ENCODE assay signal across 8 cellular contexts in genomic region chr3:184568591-184568917, GRCh38. TPM values are rescaled to one million over a fixed set of nuclear protein-coding genes. Genes with fewer than 3 reads are reported as not detected.
DNase-seq lines count a peak whose midpoint lies in the region; TF ChIP-seq lines count a peak whose summit lies in the region.

No MANE protein-coding gene starts in this region.

- H3K27me3 ChIP-seq in HUES64 (ENCODE audit: insufficient read depth, low read length) (peaks cover 95% of the 10 kb centered on the region), brain microvascular endothelial cell (replicated peaks) (peaks cover under 1% of the 10 kb centered on the region), kidney epithelial cell (ENCODE audit: control insufficient read depth, insufficient read depth, low read length) (peaks cover 32% of the 10 kb centered on the region), stomach (peaks cover 0 to 23% (median 6%) of the 10 kb centered on the region in 3 donors)

- in situ Hi-C loops in brain microvascular endothelial cell (cut with HindIII; ENCODE audit: low pct_ligation_motif_present, low sequenced_read_pairs), result no loop called here

- peak overlapping the region; percentile 58 for H3K4me3 ChIP-seq in HUES64 (ENCODE audit: low read length)
- H3K4me3 ChIP-seq in brain microvascular endothelial cell (ENCODE audit: low read depth, low read length), result peak overlapping the region; percentile 53
- peak overlapping the region; percentile 38 for H3K4me3 ChIP-seq in kidney epithelial cell (ENCODE audit: low read depth, low read length)
- H3K4me3 ChIP-seq in stomach, result peak overlapping the region; percentile 46 to 88 (median 53)

- DNase-seq in brain microvascular endothelial cell (no peak), kidney epithelial cell (ENCODE audit: low read depth) (no peak), stomach (no peak), NK-92 (lab: John Stamatoyannopoulos, UW; ENCODE audit: unreplicated experiment) (no peak), SHP77 (lab: John Stamatoyannopoulos, UW) (no peak), amniotic stem cell (lab: John Stamatoyannopoulos, UW) (no peak)
- no peak for DNase-seq in stimulated activated CD8-positive, alpha-beta memory T cell treated with anti-CD3 and anti-CD28 coated beads, Interleukin-4, amount 100 ng/mL, for 48 hours

- H3K27ac ChIP-seq in HUES64 (ENCODE audit: low read depth, low read length), result no peak overlapping the region
- no peak overlapping the region for H3K27ac ChIP-seq in brain microvascular endothelial cell
- peak overlapping the region; percentile 67 to 90 (median 81) for H3K27ac ChIP-seq in stomach

- intact Hi-C loops in stomach (cut with DNase I; ENCODE audit: low total_unique reads), result no loop called here

- H3K9ac ChIP-seq in HUES64 (ENCODE audit: low read depth, low read length), result 0 out of 2 replicates have a peak overlapping the region, but pooled peaks have one; percentile 15

- no peak for TF ChIP-seq EP300 in stomach (IDR thresholded peaks at IDR 0.05)

- 3% methylated on average over 15 of the region's 15 CpGs for WGBS in HUES64
- WGBS in stomach, 5 donors, result 2 to 7% (median 4%) methylated on average over 9 to 15 of the region's 15 CpGs

- no peak for TF ChIP-seq POLR2A in stomach (IDR thresholded peaks at IDR 0.05)

- TF ChIP-seq CTCF in brain microvascular endothelial cell (IDR thresholded peaks at IDR 0.05; ENCODE audit: low read depth, low read length, missing control alignments), result no peak
- no peak for TF ChIP-seq CTCF in kidney epithelial cell (IDR thresholded peaks at IDR 0.05; ENCODE audit: insufficient read depth, low read length, poor library complexity, severe bottlenecking)
- TF ChIP-seq CTCF in stomach (IDR thresholded peaks at IDR 0.05), result no peak

- H3K4me1 ChIP-seq in HUES64 (ENCODE audit: insufficient read depth, low read length) (peaks cover 41% of the 10 kb centered on the region), stomach (peaks cover 66 to 80% (median 72%) of the 10 kb centered on the region in 4 donors)

- no peaks in the 10 kb centered on the region for H3K36me3 ChIP-seq in HUES64 (ENCODE audit: insufficient read depth, low read length)
- H3K36me3 ChIP-seq in brain microvascular endothelial cell (replicated peaks), result no peaks in the 10 kb centered on the region
- H3K36me3 ChIP-seq in kidney epithelial cell (ENCODE audit: control insufficient read depth, insufficient read depth, low read length), result no peaks in the 10 kb centered on the region
- H3K36me3 ChIP-seq in stomach, result peaks cover 0 to 16% (median 13%) of the 10 kb centered on the region in 4 donors

- H3K9me3 ChIP-seq in HUES64 (ENCODE audit: insufficient read depth, low read depth, low read length) (no peaks in the 10 kb centered on the region), stomach (no peaks in the 10 kb centered on the region)

RNA-seq across cellular contexts. Expression of gene EPHB3, which starts 7.0 kb away (rescaled TPM):
- polyA plus RNA-seq in HUES64 (2013, experiment 1 of 2), result 6.9 TPM
- 7.9 TPM for polyA plus RNA-seq in HUES64 (2013, experiment 2 of 2)
- total RNA-seq in kidney epithelial cell, result 1.0 and 1.5 TPM in 2 replicates
- total RNA-seq in stomach, result 10 to 100 TPM; 20.4 to 33.3 (median 22.8) TPM
- 10 to 100 TPM in 1 of 3 donors, 1 to 10 TPM in 2; 2.9 to 25.1 (median 8.5) TPM for polyA plus RNA-seq in stomach

Comparison
In these comparisons a context has a peak if more than half of its experiments do, and no peak if none do; other contexts are left out.
1. H3K27ac ChIP-seq: peak in stomach (5 of 5); none in HUES64 (single experiment) and brain microvascular endothelial cell (single experiment).
2. Peak in every context shown above with its lines, with median percentiles within 50 percentile points of each other: H3K4me3 ChIP-seq.